Comparison of ENCODE assay signal across 21 cellular contexts in the genomic region with DNA sequence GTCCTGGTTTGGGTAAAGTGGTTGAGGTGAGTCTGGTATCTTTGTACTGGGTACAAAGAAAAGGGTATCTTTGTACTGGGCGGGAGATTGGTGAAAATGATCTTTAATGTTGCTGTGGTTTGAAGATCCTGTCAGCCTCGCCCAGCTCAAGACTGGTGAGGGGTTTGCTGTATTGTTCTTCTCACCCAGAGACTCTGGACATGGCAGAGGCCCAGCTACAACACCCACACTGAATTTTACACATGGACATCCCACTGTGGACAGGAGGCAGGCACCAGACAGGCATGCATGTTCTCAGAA. TPM values are rescaled to one million over a fixed set of nuclear protein-coding genes. Genes with fewer than 3 reads are reported as not detected.
DNase-seq lines count a peak whose midpoint lies in the region; ATAC-seq and TF ChIP-seq lines count a peak whose summit lies in the region.
"Had no signal": no experiment of that assay in that cellular context is flagged by ENCODE, and none has a peak within 500 bp of the region (broad histone marks: within the 10 kb centered on the region; RNA-seq: fewer than 3 reads in every experiment).

No MANE protein-coding gene starts in this region.

- no peak overlapping the region for H3K9ac ChIP-seq in MM.1S (ENCODE audit: low read length)

- H3K4me3 Mint-ChIP-seq in activated T-cell treated with anti-CD3 and anti-CD28 coated beads, Interleukin-2, amount 50 U/mL, for 72 hours = peak overlapping the region; percentile 5 to 13
- no peak overlapping the region for H3K4me3 Mint-ChIP-seq in activated naive CD8-positive, alpha-beta T cell treated with anti-CD3 and anti-CD28 coated beads, Interleukin-2, amount 50 U/mL, for 24 hours
- no peak overlapping the region for H3K4me3 Mint-ChIP-seq in stimulated activated effector memory CD8-positive, alpha-beta T cell treated with anti-CD3 and anti-CD28 coated beads, Interleukin-12 subunit alpha, Interleukin-12 subunit beta, amount 100 ng/mL, for 72 hours
- H3K4me3 Mint-ChIP-seq: nephron had no signal

- peak overlapping the region; percentile 1 for H3K27ac Mint-ChIP-seq in activated T-cell treated with anti-CD3 and anti-CD28 coated beads, Interleukin-2, amount 50 U/mL, for 72 hours
- H3K27ac Mint-ChIP-seq in activated naive CD8-positive, alpha-beta T cell treated with anti-CD3 and anti-CD28 coated beads, Interleukin-2, amount 50 U/mL, for 24 hours = peak overlapping the region; percentile 5
- H3K27ac Mint-ChIP-seq in stimulated activated effector memory CD8-positive, alpha-beta T cell treated with anti-CD3 and anti-CD28 coated beads, Interleukin-12 subunit alpha, Interleukin-12 subunit beta, amount 100 ng/mL, for 72 hours = peak overlapping the region; percentile 43
- H3K27ac Mint-ChIP-seq: nephron had no signal

- no peaks in the 10 kb centered on the region for H3K9me3 Mint-ChIP-seq in activated T-cell treated with anti-CD3 and anti-CD28 coated beads, Interleukin-2, amount 50 U/mL, for 72 hours
- H3K9me3 Mint-ChIP-seq in activated naive CD8-positive, alpha-beta T cell treated with anti-CD3 and anti-CD28 coated beads, Interleukin-2, amount 50 U/mL, for 24 hours = no peaks in the 10 kb centered on the region
- no peaks in the 10 kb centered on the region for H3K9me3 Mint-ChIP-seq in stimulated activated effector memory CD8-positive, alpha-beta T cell treated with anti-CD3 and anti-CD28 coated beads, Interleukin-12 subunit alpha, Interleukin-12 subunit beta, amount 100 ng/mL, for 72 hours
- H3K9me3 Mint-ChIP-seq: nephron had no signal

- no peaks in the 10 kb centered on the region for H3K9me2 ChIP-seq in MM.1S (replicated peaks; ENCODE audit: insufficient read depth, low read length)

- peaks cover 38% of the 10 kb centered on the region for H3K4me1 Mint-ChIP-seq in activated T-cell treated with anti-CD3 and anti-CD28 coated beads, Interleukin-2, amount 50 U/mL, for 72 hours (ENCODE audit: low read depth)
- H3K4me1 Mint-ChIP-seq in activated naive CD8-positive, alpha-beta T cell treated with anti-CD3 and anti-CD28 coated beads, Interleukin-2, amount 50 U/mL, for 24 hours = peaks cover 38% of the 10 kb centered on the region
- peaks cover 48% of the 10 kb centered on the region for H3K4me1 Mint-ChIP-seq in stimulated activated effector memory CD8-positive, alpha-beta T cell treated with anti-CD3 and anti-CD28 coated beads, Interleukin-12 subunit alpha, Interleukin-12 subunit beta, amount 100 ng/mL, for 72 hours

- no peaks in the 10 kb centered on the region for H3K79me2 ChIP-seq in MM.1S (ENCODE audit: low read length)

- H3K27ac ChIP-seq in MM.1S (ENCODE audit: low read length) = peak overlapping the region; percentile 56; the same call in 1 of the 2 replicates
- H3K27ac ChIP-seq: C4-2B, heart right ventricle, pancreas, right lobe of liver, suprapubic skin, uterus had no signal

- no peaks in the 10 kb centered on the region for H3K27me3 ChIP-seq in MM.1S (replicated peaks; ENCODE audit: insufficient read depth, low read length)
- H3K27me3 ChIP-seq: right lobe of liver, uterus had no signal

- H3K4me2 ChIP-seq in MM.1S (ENCODE audit: low read depth, low read length) = peak overlapping the region; percentile 32

- H3K4me1 ChIP-seq in MM.1S (ENCODE audit: low read length) = peaks cover 12% of the 10 kb centered on the region
- H3K4me1 ChIP-seq: pancreas, right lobe of liver, suprapubic skin, uterus had no signal

- no peaks in the 10 kb centered on the region for H3K36me3 ChIP-seq in MM.1S (replicated peaks; ENCODE audit: insufficient read depth, low read length)
- H3K36me3 ChIP-seq: heart right ventricle, pancreas, right lobe of liver, suprapubic skin, uterus had no signal

- no peak overlapping the region for H2AFZ ChIP-seq in MM.1S (ENCODE audit: low read length)

- H3K36me3 Mint-ChIP-seq in activated T-cell treated with anti-CD3 and anti-CD28 coated beads, Interleukin-2, amount 50 U/mL, for 72 hours (ENCODE audit: insufficient read depth in 2 of 2) = no peaks in the 10 kb centered on the region
- H3K36me3 Mint-ChIP-seq in activated naive CD8-positive, alpha-beta T cell treated with anti-CD3 and anti-CD28 coated beads, Interleukin-2, amount 50 U/mL, for 24 hours (ENCODE audit: low read depth) = peaks cover 4% of the 10 kb centered on the region
- peaks cover 4% of the 10 kb centered on the region for H3K36me3 Mint-ChIP-seq in stimulated activated effector memory CD8-positive, alpha-beta T cell treated with anti-CD3 and anti-CD28 coated beads, Interleukin-12 subunit alpha, Interleukin-12 subunit beta, amount 100 ng/mL, for 72 hours

- ATAC-seq in activated T-cell treated with anti-CD3 and anti-CD28 coated beads, Interleukin-2, amount 50 U/mL, for 72 hours (replicated peaks in 1 of 2) = no peak
- ATAC-seq in activated naive CD8-positive, alpha-beta T cell treated with anti-CD3 and anti-CD28 coated beads, Interleukin-2, amount 50 U/mL, for 24 hours = peak; percentile 22
- no peak for ATAC-seq in stimulated activated effector memory CD8-positive, alpha-beta T cell treated with anti-CD3 and anti-CD28 coated beads, Interleukin-12 subunit alpha, Interleukin-12 subunit beta, amount 100 ng/mL, for 72 hours
- ATAC-seq: pancreas, Right ventricle myocardium inferior had no signal

- H3K9me3 ChIP-seq in MM.1S (replicated peaks; ENCODE audit: insufficient read depth, low read length) = no peaks in the 10 kb centered on the region
- H3K9me3 ChIP-seq: heart right ventricle, pancreas, right lobe of liver, suprapubic skin, uterus had no signal

- no peak for DNase-seq in activated T-cell treated with anti-CD3 and anti-CD28 coated beads, Interleukin-2, amount 50 U/mL, for 72 hours
- DNase-seq in activated T-cell treated with anti-CD3 and anti-CD28 coated beads, Interleukin-2, amount 50 U/mL, for 48 hours = no peak
- DNase-seq in MM.1S (no peak), NCI-H1930 (lab: John Stamatoyannopoulos, UW) (no peak), GM03348 (ENCODE audit: low spot score) (no peak)
- DNase-seq in activated naive CD8-positive, alpha-beta T cell treated with anti-CD3 and anti-CD28 coated beads, Interleukin-2, amount 50 U/mL, for 24 hours = no peak
- no peak for DNase-seq in stimulated activated effector memory CD8-positive, alpha-beta T cell treated with anti-CD3 and anti-CD28 coated beads, Interleukin-12 subunit alpha, Interleukin-12 subunit beta, amount 100 ng/mL, for 72 hours (ENCODE audit: low spot score in 2 of 2)
- no peak for DNase-seq in stimulated activated CD4-positive, alpha-beta T cell treated with anti-CD3 and anti-CD28 coated beads, Interleukin-1b, Interleukin-23, amount 100 ng/mL, for 48 hours
- DNase-seq: activated CD4-positive, alpha-beta T cell treated with anti-CD3 and anti-CD28 coated beads, Interleukin-2, amount 50 U/mL, for 1 hour; H7; heart right ventricle; NCI-H1105; NCI-H2029 treated with DMSO at 0.1 percent for 48 hours; NCI-H345; pancreas; right lobe of liver; uterus had no signal

- no peak overlapping the region for H3K4me3 ChIP-seq in MM.1S (ENCODE audit: low read length)
- H3K4me3 ChIP-seq: heart right ventricle, pancreas, right lobe of liver, suprapubic skin, uterus had no signal

- 0 out of 2 replicates have a peak, but pooled peaks cover 5% of the 10 kb centered on the region for H3F3A ChIP-seq in MM.1S (ENCODE audit: insufficient read depth, low read length)

- H4K20me1 ChIP-seq in MM.1S (ENCODE audit: insufficient read depth, low read length) = no peaks in the 10 kb centered on the region

- no peak for TF ChIP-seq CTCF in MM.1S (IDR thresholded peaks at IDR 0.05; ENCODE audit: low read length)

- H3K27me3 Mint-ChIP-seq in activated T-cell treated with anti-CD3 and anti-CD28 coated beads, Interleukin-2, amount 50 U/mL, for 72 hours (ENCODE audit: low read depth) = peaks cover 8% of the 10 kb centered on the region
- H3K27me3 Mint-ChIP-seq in activated naive CD8-positive, alpha-beta T cell treated with anti-CD3 and anti-CD28 coated beads, Interleukin-2, amount 50 U/mL, for 24 hours = peaks cover 2% of the 10 kb centered on the region

RNA-seq across cellular contexts. Expression of gene TPT1, which starts 42.8 kb away (rescaled TPM):
- 1,000 to 10,000 TPM; 3,358 to 3,644 TPM for total RNA-seq in activated T-cell treated with anti-CD3 and anti-CD28 coated beads, Interleukin-2, amount 50 U/mL, for 72 hours

Comparison
In these comparisons a context has a peak if more than half of its experiments do, and no peak if none do; other contexts are left out.
1. H3K4me3 Mint-ChIP-seq: peak in activated T-cell treated with anti-CD3 and anti-CD28 coated beads, Interleukin-2, amount 50 U/mL, for 72 hours (2 of 2); none in activated naive CD8-positive, alpha-beta T cell treated with anti-CD3 and anti-CD28 coated beads, Interleukin-2, amount 50 U/mL, for 24 hours (single experiment) and stimulated activated effector memory CD8-positive, alpha-beta T cell treated with anti-CD3 and anti-CD28 coated beads, Interleukin-12 subunit alpha, Interleukin-12 subunit beta, amount 100 ng/mL, for 72 hours (single experiment).
2. Peak in every context shown above with its lines, with median percentiles within 50 percentile points of each other: H3K27ac Mint-ChIP-seq.